8 cellular contexts compared by ENCODE assay signal in genomic region chr12:124713041-124713435, GRCh38.
DNase-seq lines count a peak whose midpoint lies in the region; ATAC-seq and TF ChIP-seq lines count a peak whose summit lies in the region.

No MANE protein-coding gene starts in this region.

- peaks cover 43% of the 10 kb centered on the region for H3K4me1 ChIP-seq in SJSA1 (replicated peaks)
- peaks cover 39% of the 10 kb centered on the region for H3K4me1 ChIP-seq in suprapubic skin

- peak; percentile 22 for ATAC-seq in GM21529 (IDR thresholded peaks at IDR 0.05; ENCODE audit: unreplicated experiment)
- peak; percentile 82 for ATAC-seq in left ventricle myocardium superior

- H3K9me3 ChIP-seq in SJSA1 (replicated peaks), result no peaks in the 10 kb centered on the region
- H3K9me3 ChIP-seq in suprapubic skin, result no peaks in the 10 kb centered on the region

- WGBS in suprapubic skin, result 50% methylated on average over 14 of the region's 14 CpGs

- no peaks in the 10 kb centered on the region for H3K27me3 ChIP-seq in SJSA1 (replicated peaks)
- H3K27me3 ChIP-seq in suprapubic skin, result no peaks in the 10 kb centered on the region

- DNase-seq in ELR (ENCODE audit: low read depth), result peak; percentile 26
- peak in 1 of 2 experiments; percentile 33 for DNase-seq in SJSA1 (ENCODE audit: low read depth in 1 of 2, low spot score in 2 of 2)
- peak; percentile 61 for DNase-seq in left ventricle myocardium superior
- DNase-seq in suprapubic skin (ENCODE audit: low spot score in 2 of 2), result no peak
- DNase-seq in NCI-H1105 (lab: John Stamatoyannopoulos, UW), result no peak
- no peak for DNase-seq in occipital lobe (lab: John Stamatoyannopoulos, UW)
- no peak for DNase-seq in NCI-H1417 treated with DMSO at 0.1 percent for 48 hours (lab: John Stamatoyannopoulos, UW)

- TF ChIP-seq POLR2A in suprapubic skin (IDR thresholded peaks at IDR 0.05), result no peak

- H3K4me3 ChIP-seq in SJSA1 (peak overlapping the region; percentile 18), suprapubic skin (peak overlapping the region; percentile 16)

- no peak for TF ChIP-seq CTCF in suprapubic skin (IDR thresholded peaks at IDR 0.05)

- no peak for TF ChIP-seq EP300 in suprapubic skin (IDR thresholded peaks at IDR 0.05)

- H3K36me3 ChIP-seq in SJSA1 (no peaks in the 10 kb centered on the region), suprapubic skin (no peaks in the 10 kb centered on the region)

- H3K27ac ChIP-seq in SJSA1, result peak overlapping the region; percentile 79
- peak overlapping the region; percentile 72 for H3K27ac ChIP-seq in suprapubic skin

- intact Hi-C loops in left ventricle myocardium superior (cut with micrococcal nuclease), result no loop called here

Comparison
In these comparisons a context has a peak if more than half of its experiments do, and no peak if none do; other contexts are left out.
1. DNase-seq: peak in ELR (single experiment) and left ventricle myocardium superior (single experiment); none in suprapubic skin (0 of 2), NCI-H1105 (single experiment), occipital lobe (single experiment) and NCI-H1417 treated with DMSO at 0.1 percent for 48 hours (single experiment).